Comparison of ENCODE assay signal across 26 cellular contexts in genomic region chr22:33932997-33933396, GRCh38.
"Had no signal": no experiment of that assay in that cellular context is flagged by ENCODE, and none has a peak within 500 bp of the region (broad histone marks: within the 10 kb centered on the region; RNA-seq: fewer than 3 reads in every experiment).

No MANE protein-coding gene starts in this region.

- H3K4me3 ChIP-seq: ascending aorta, esophagus squamous epithelium, gastrocnemius medialis, hepatocyte, right atrium auricular region, stomach, suprapubic skin, tibial artery had no signal

- H3K4me2 ChIP-seq: hepatocyte had no signal

- H3K36me3 ChIP-seq: ascending aorta, brain microvascular endothelial cell, esophagus squamous epithelium, gastrocnemius medialis, right atrium auricular region, stomach, suprapubic skin, tibial artery had no signal

- H3K4me1 ChIP-seq: ascending aorta, gastrocnemius medialis, right atrium auricular region, stomach, suprapubic skin, tibial artery had no signal

- FAIRE-seq: endothelial cell of umbilical vein, keratinocyte had no signal

- H3K79me2 ChIP-seq: hepatocyte had no signal

- H2AFZ ChIP-seq: hepatocyte had no signal

- H3K9me3 ChIP-seq: ascending aorta, esophagus squamous epithelium, gastrocnemius medialis, right atrium auricular region, stomach, suprapubic skin, tibial artery had no signal

- DNase-seq: activated CD4-positive, alpha-beta T cell treated with anti-CD3 and anti-CD28 coated beads for 36 hours; activated CD4-positive, alpha-beta T cell treated with anti-CD3 and anti-CD28 coated beads, Interleukin-2, amount 50 U/mL, for 48 hours; activated CD4-positive, CD25-positive, alpha-beta regulatory T cell; activated CD8-positive, alpha-beta memory T cell treated with anti-CD3 and anti-CD28 coated beads for 24 hours; activated effector memory CD4-positive, alpha-beta T cell treated with Interleukin-2 at 50 U/mL for 16 hours; activated naive CD4-positive, alpha-beta T cell treated with Interleukin-2 at 50 U/mL for 16 hours; activated naive CD8-positive, alpha-beta T cell treated with anti-CD3 and anti-CD28 coated beads, Interleukin-2, amount 10 ng/mL, durations not matched to agents 7 days and 5 days; brain microvascular endothelial cell; central memory CD4-positive, alpha-beta T cell; esophagus squamous epithelium; gastrocnemius medialis; midbrain; naive thymus-derived CD8-positive, alpha-beta T cell; occipital lobe; stimulated activated CD4-positive, alpha-beta T cell treated with anti-CD3 and anti-CD28 coated beads, Interleukin-15, amount 100 ng/mL, for 24 hours; stimulated activated CD4-positive, alpha-beta T cell treated with anti-CD3 and anti-CD28 coated beads, Interleukin-2, amount 100 ng/mL, for 24 hours; stimulated activated naive B cell treated with anti-CD40 and anti-IgM and Interleukin-4, amounts not matched to agents 10 μg/mL and 1 μg/mL and 100 μg/mL, for 72 hours; stomach; T-helper 1 cell; tibial artery had no signal

- H3K27ac ChIP-seq: ascending aorta, brain microvascular endothelial cell, gastrocnemius medialis, hepatocyte, right atrium auricular region, stomach, suprapubic skin, tibial artery had no signal

- H3K27me3 ChIP-seq: ascending aorta, brain microvascular endothelial cell, esophagus squamous epithelium, gastrocnemius medialis, right atrium auricular region, stomach, suprapubic skin, tibial artery had no signal

- ATAC-seq: activated CD4-positive, alpha-beta T cell treated with anti-CD3 and anti-CD28 coated beads for 36 hours; gastrocnemius medialis; naive thymus-derived CD8-positive, alpha-beta T cell had no signal
